In the genomic region with DNA sequence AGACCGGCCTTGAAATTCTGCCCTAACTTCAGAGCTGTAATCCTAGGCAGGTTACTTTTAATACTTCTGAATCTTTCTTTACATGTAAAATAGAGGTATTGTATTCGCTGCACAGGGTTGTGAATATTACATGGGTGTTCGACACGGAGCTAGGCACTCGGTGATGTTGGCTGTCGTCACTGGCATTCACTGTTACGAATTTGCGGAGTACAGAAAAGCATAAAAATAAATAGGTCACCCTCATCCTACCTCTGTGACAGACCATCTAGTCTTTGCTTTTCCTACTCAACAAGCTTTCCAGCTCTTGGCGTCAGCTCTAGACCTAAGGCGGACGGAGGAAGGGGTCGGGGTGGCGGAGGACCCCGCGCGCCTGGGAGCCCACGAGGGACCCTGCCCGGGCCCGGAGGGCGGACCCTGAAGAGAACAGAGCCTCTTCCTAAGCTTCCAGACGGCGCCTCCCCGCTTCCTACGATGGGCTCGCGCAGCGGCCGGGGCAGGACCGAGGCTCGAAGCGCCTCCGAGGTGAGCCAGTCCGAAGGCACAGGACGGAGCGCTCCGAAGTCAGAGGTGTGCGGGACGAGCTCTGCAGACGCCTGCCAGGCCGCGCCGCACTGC, we compare ENCODE assay signal across 8 cellular contexts. TPM values are rescaled to one million over a fixed set of nuclear protein-coding genes. Genes with fewer than 3 reads are reported as not detected.
DNase-seq lines count a peak whose midpoint lies in the region; ATAC-seq and TF ChIP-seq lines count a peak whose summit lies in the region.

No MANE protein-coding gene starts in this region.

- TF ChIP-seq CTCF in esophagus muscularis mucosa (IDR thresholded peaks at IDR 0.05) (no peak), osteoblast (IDR thresholded peaks at IDR 0.05; ENCODE audit: extremely low read depth, low read depth, low read length) (no peak)

- peaks cover 27% of the 10 kb centered on the region for H3K4me1 Mint-ChIP-seq in activated CD4-positive, alpha-beta T cell treated with anti-CD3 and anti-CD28 coated beads, Interleukin-2, amount 10 ng/mL, durations not matched to agents 24 days and 14 days

- peak overlapping the region; percentile 88 for H3K4me2 ChIP-seq in osteoblast (ENCODE audit: insufficient read depth, low read length)

- ATAC-seq in SK-N-SH treated with all-trans-retinoic acid at 6 μM for 48 hours, result peak; percentile 69

- no peak for DNase-seq in activated CD4-positive, alpha-beta T cell treated with anti-CD3 and anti-CD28 coated beads, Interleukin-2, amount 10 ng/mL, durations not matched to agents 24 days and 14 days
- no peak for DNase-seq in activated CD4-positive, alpha-beta T cell treated with anti-CD3 and anti-CD28 coated beads, Interleukin-2, amount 50 U/mL, for 1 hour
- DNase-seq in esophagus muscularis mucosa (ENCODE audit: extremely low spot score) (no peak), osteoblast (ENCODE audit: insufficient read length, low spot score, missing footprints) (no peak), activated gamma-delta T cell (lab: John Stamatoyannopoulos, UW) (no peak), NAMALWA (ENCODE audit: low spot score) (no peak), AML-193 (lab: John Stamatoyannopoulos, UW) (no peak)

- H4K20me1 ChIP-seq in osteoblast (ENCODE audit: insufficient read depth, low read length), result peaks cover 10% of the 10 kb centered on the region

- H3K27ac ChIP-seq in esophagus muscularis mucosa (replicated peaks in 1 of 4), result peak overlapping the region; percentile 90 to 96 (median 95)
- peak overlapping the region; percentile 75 for H3K27ac ChIP-seq in osteoblast (ENCODE audit: low read depth, low read length)

- WGBS in esophagus muscularis mucosa, result 14% methylated on average over 24 of the region's 42 CpGs

- H2AFZ ChIP-seq in osteoblast (ENCODE audit: low read length), result peak overlapping the region; percentile 72

- H3K27me3 Mint-ChIP-seq in activated CD4-positive, alpha-beta T cell treated with anti-CD3 and anti-CD28 coated beads, Interleukin-2, amount 10 ng/mL, durations not matched to agents 24 days and 14 days, result no peaks in the 10 kb centered on the region

- intact Hi-C loops in activated CD4-positive, alpha-beta T cell treated with anti-CD3 and anti-CD28 coated beads, Interleukin-2, amount 10 ng/mL, durations not matched to agents 24 days and 14 days (cut with micrococcal nuclease), result loop anchor here (5.0 kb wide), 1 partner anchor 50 kb away; no protein-coding TSS in a partner anchor
- intact Hi-C loops in esophagus muscularis mucosa (cut with DNase I), result loop anchor here (5.0 kb wide), 2 partner anchors 175 to 265 kb away; no protein-coding TSS in a partner anchor

- peaks cover 13% of the 10 kb centered on the region for H3K36me3 Mint-ChIP-seq in activated CD4-positive, alpha-beta T cell treated with anti-CD3 and anti-CD28 coated beads, Interleukin-2, amount 10 ng/mL, durations not matched to agents 24 days and 14 days (ENCODE audit: low read depth)

- H3K36me3 ChIP-seq in esophagus muscularis mucosa (peaks cover 18 to 22% (median 20%) of the 10 kb centered on the region in 4 donors), osteoblast (ENCODE audit: insufficient read depth, low read length) (peaks cover 15% of the 10 kb centered on the region)

- TF ChIP-seq POLR2A in esophagus muscularis mucosa (IDR thresholded peaks at IDR 0.05; ENCODE audit: low read depth), result no peak

- H3K9me3 ChIP-seq in esophagus muscularis mucosa (no peaks in the 10 kb centered on the region), osteoblast (ENCODE audit: low read depth, low read length) (no peaks in the 10 kb centered on the region)

- H3K27me3 ChIP-seq in esophagus muscularis mucosa, result no peaks in the 10 kb centered on the region
- no peaks in the 10 kb centered on the region for H3K27me3 ChIP-seq in osteoblast (ENCODE audit: insufficient read depth, low read length)

- H3K4me1 ChIP-seq in esophagus muscularis mucosa (peaks cover 38 to 46% (median 44%) of the 10 kb centered on the region in 4 donors), osteoblast (ENCODE audit: insufficient read depth, low read length) (peaks cover 34% of the 10 kb centered on the region)

- peak overlapping the region; percentile 95 for H3K4me3 Mint-ChIP-seq in activated CD4-positive, alpha-beta T cell treated with anti-CD3 and anti-CD28 coated beads, Interleukin-2, amount 10 ng/mL, durations not matched to agents 24 days and 14 days

- peaks cover 49% of the 10 kb centered on the region for H3K79me2 ChIP-seq in osteoblast (ENCODE audit: insufficient read depth, low read length)

- H3K27ac Mint-ChIP-seq in activated CD4-positive, alpha-beta T cell treated with anti-CD3 and anti-CD28 coated beads, Interleukin-2, amount 10 ng/mL, durations not matched to agents 24 days and 14 days, result peak overlapping the region; percentile 83

- H3K9me3 Mint-ChIP-seq in activated CD4-positive, alpha-beta T cell treated with anti-CD3 and anti-CD28 coated beads, Interleukin-2, amount 10 ng/mL, durations not matched to agents 24 days and 14 days, result no peaks in the 10 kb centered on the region

- peak overlapping the region; percentile 80 to 97 (median 88) for H3K4me3 ChIP-seq in esophagus muscularis mucosa
- H3K4me3 ChIP-seq in osteoblast (ENCODE audit: insufficient read depth, low read length), result peak overlapping the region; percentile 77

- no peak for TF ChIP-seq EP300 in esophagus muscularis mucosa (IDR thresholded peaks at IDR 0.05)

TF ChIP-seq in SK-N-SH treated with all-trans-retinoic acid at 6 μM for 48 hours, 23 proteins besides CTCF, POLR2A, EP300 and RAD21 (continues in another document):
- TF ChIP-seq OSR1 (CRISPR knock-in tag; IDR thresholded peaks at IDR 0.05), result no peak
- no peak for TF ChIP-seq TCF4 (CRISPR knock-in tag; IDR thresholded peaks at IDR 0.05; ENCODE audit: borderline replicate concordance)
- TF ChIP-seq ZNF8 (CRISPR knock-in tag; IDR thresholded peaks at IDR 0.05), result no peak
- no peak for TF ChIP-seq SNAI2 (CRISPR knock-in tag; IDR thresholded peaks at IDR 0.05)
- no peak for TF ChIP-seq CSDC2 (CRISPR knock-in tag; IDR thresholded peaks at IDR 0.05)
- no peak for TF ChIP-seq ESRRG (CRISPR knock-in tag; IDR thresholded peaks at IDR 0.05)
- TF ChIP-seq GLIS3 (CRISPR knock-in tag; IDR thresholded peaks at IDR 0.05), result no peak
- TF ChIP-seq TSHZ2 (CRISPR knock-in tag; IDR thresholded peaks at IDR 0.05), result no peak
- no peak for TF ChIP-seq ZNF70 (CRISPR knock-in tag; IDR thresholded peaks at IDR 0.05)
- no peak for TF ChIP-seq ZC3H10 (CRISPR knock-in tag; IDR thresholded peaks at IDR 0.05)
- no peak for TF ChIP-seq ZNF565 (CRISPR knock-in tag; conservative IDR thresholded peaks at IDR 0.05; ENCODE audit: low read depth)
- TF ChIP-seq, protein P1, sequence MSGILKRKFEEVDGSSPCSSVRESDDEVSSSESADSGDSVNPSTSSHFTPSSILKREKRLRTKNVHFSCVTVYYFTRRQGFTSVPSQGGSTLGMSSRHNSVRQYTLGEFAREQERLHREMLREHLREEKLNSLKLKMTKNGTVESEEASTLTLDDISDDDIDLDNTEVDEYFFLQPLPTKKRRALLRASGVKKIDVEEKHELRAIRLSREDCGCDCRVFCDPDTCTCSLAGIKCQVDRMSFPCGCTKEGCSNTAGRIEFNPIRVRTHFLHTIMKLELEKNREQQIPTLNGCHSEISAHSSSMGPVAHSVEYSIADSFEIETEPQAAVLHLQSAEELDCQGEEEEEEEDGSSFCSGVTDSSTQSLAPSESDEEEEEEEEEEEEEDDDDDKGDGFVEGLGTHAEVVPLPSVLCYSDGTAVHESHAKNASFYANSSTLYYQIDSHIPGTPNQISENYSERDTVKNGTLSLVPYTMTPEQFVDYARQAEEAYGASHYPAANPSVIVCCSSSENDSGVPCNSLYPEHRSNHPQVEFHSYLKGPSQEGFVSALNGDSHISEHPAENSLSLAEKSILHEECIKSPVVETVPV (CRISPR knock-in tag; IDR thresholded peaks at IDR 0.05), result no peak
- TF ChIP-seq TOX (CRISPR knock-in tag; IDR thresholded peaks at IDR 0.05; ENCODE audit: borderline replicate concordance), result no peak
- TF ChIP-seq ARNTL (CRISPR knock-in tag; IDR thresholded peaks at IDR 0.05; ENCODE audit: borderline replicate concordance, low read depth), result no peak
- TF ChIP-seq ZFP30 (CRISPR knock-in tag; IDR thresholded peaks at IDR 0.05), result no peak

RNA-seq across cellular contexts. Expression of gene SPG7, which starts 0.9 kb away (rescaled TPM):
- 109 and 110 TPM in 2 replicates for total RNA-seq in activated CD4-positive, alpha-beta T cell treated with anti-CD3 and anti-CD28 coated beads, Interleukin-2, amount 10 ng/mL, durations not matched to agents 24 days and 14 days
- total RNA-seq in esophagus muscularis mucosa (10 to 100 TPM; 58.8 to 94.3 (median 83.3) TPM), osteoblast (76.3 and 85.8 TPM in 2 replicates)

RNA-seq across cellular contexts. Expression of gene ANKRD11, which starts 17.0 kb away (rescaled TPM):
- total RNA-seq in activated CD4-positive, alpha-beta T cell treated with anti-CD3 and anti-CD28 coated beads, Interleukin-2, amount 10 ng/mL, durations not matched to agents 24 days and 14 days, result 152 TPM in 2 replicates
- total RNA-seq in esophagus muscularis mucosa (100 to 1,000 TPM in 3 of 4 donors, 10 to 100 TPM in 1; 60.8 to 119 (median 105) TPM), osteoblast (78.4 and 97.4 TPM in 2 replicates)

RNA-seq across cellular contexts. Expression of gene RPL13, which starts 53.2 kb away (rescaled TPM):
- total RNA-seq in activated CD4-positive, alpha-beta T cell treated with anti-CD3 and anti-CD28 coated beads, Interleukin-2, amount 10 ng/mL, durations not matched to agents 24 days and 14 days, result 2,234 and 2,296 TPM in 2 replicates
- 1,000 to 10,000 TPM; 4,039 to 6,804 (median 5,312) TPM for total RNA-seq in esophagus muscularis mucosa
- total RNA-seq in osteoblast, result 2,112 and 2,440 TPM in 2 replicates
